In genomic region chr2:235493402-235493774, GRCh38 we compare ENCODE assay signal across 8 cellular contexts. TPM values are rescaled to one million over a fixed set of nuclear protein-coding genes. Genes with fewer than 3 reads are reported as not detected.
DNase-seq lines count a peak whose midpoint lies in the region; ATAC-seq lines count a peak whose summit lies in the region.

No MANE protein-coding gene starts in this region.

- H3K27me3 ChIP-seq in HUES6 (ENCODE audit: control insufficient read depth, insufficient read depth, low read length), result peaks cover 10% of the 10 kb centered on the region; the same call in 1 of the 2 replicates
- H3K27me3 ChIP-seq in aorta (ENCODE audit: control insufficient read depth in 1 of 2, insufficient read depth in 2 of 2, low read length in 1 of 2), result no peaks in the 10 kb centered on the region

- peak overlapping the region; percentile 67 for H3K9ac ChIP-seq in HUES6 (ENCODE audit: low read length)

- H3K27ac ChIP-seq in HUES6 (ENCODE audit: low read depth, low read length) (0 out of 2 replicates have a peak overlapping the region, but pooled peaks have one; percentile 36), aorta (ENCODE audit: low read depth in 1 of 2, low read length in 2 of 2) (no peak overlapping the region)

- H3K4me1 ChIP-seq in HUES6 (ENCODE audit: control insufficient read depth, insufficient read depth, low read length) (peaks cover 30% of the 10 kb centered on the region), aorta (ENCODE audit: control insufficient read depth in 1 of 2, insufficient read depth in 2 of 2, low read length in 2 of 2) (no peaks in the 10 kb centered on the region)

- H3K9me3 ChIP-seq in HUES6 (ENCODE audit: control insufficient read depth, insufficient read depth, low read depth, low read length) (peaks cover 3% of the 10 kb centered on the region; the same call in 1 of the 2 replicates), aorta (ENCODE audit: control insufficient read depth, low read length) (no peaks in the 10 kb centered on the region)

- H3K36me3 ChIP-seq in HUES6 (ENCODE audit: control insufficient read depth, insufficient read depth, low read length) (no peaks in the 10 kb centered on the region), aorta (ENCODE audit: control insufficient read depth in 1 of 2, insufficient read depth in 2 of 2, low read length in 1 of 2) (no peaks in the 10 kb centered on the region)

- intact Hi-C loops in aorta (cut with DNase I), result no loop called here

- WGBS in aorta, 2 donors, result 1 to 2% methylated on average over 32 to 33 of the region's 33 CpGs

- DNase-seq in Ammon's horn (ENCODE audit: low spot score), result peak; percentile 46
- DNase-seq in dedifferentiated amniotic fluid mesenchymal stem cell (ENCODE audit: extremely low spot score), result peak; percentile 27
- DNase-seq in midbrain (lab: John Stamatoyannopoulos, UW), result peak; percentile 74
- DNase-seq in aorta, result no peak
- no peak for DNase-seq in NCI-H2107 (lab: John Stamatoyannopoulos, UW)
- DNase-seq in activated CD4-positive, CD25-positive, alpha-beta regulatory T cell treated with anti-CD3 and anti-CD28 coated beads, Interleukin-2, amount 50 U/mL, for 72 hours, result no peak

- H3K4me3 ChIP-seq in HUES6 (ENCODE audit: low read depth, low read length), result peak overlapping the region; percentile 94
- peak overlapping the region; percentile 85 to 96 for H3K4me3 ChIP-seq in aorta (ENCODE audit: low read length in 2 of 2)

- ATAC-seq in aorta (ENCODE audit: low FRiP score) (peak; percentile 57), HG03354 (IDR thresholded peaks at IDR 0.05; ENCODE audit: poor library complexity, severe bottlenecking, unreplicated experiment) (no peak)

RNA-seq across cellular contexts. Expression of gene AGAP1, which starts 0.5 kb away (rescaled TPM):
- 10 to 100 TPM; 16.8 to 32.7 TPM for total RNA-seq in aorta
- 1 to 10 TPM; 3.0 to 8.6 TPM for polyA plus RNA-seq in aorta

Comparison
In these comparisons a context has a peak if more than half of its experiments do, and no peak if none do; other contexts are left out.
1. DNase-seq: peak in Ammon's horn (single experiment), dedifferentiated amniotic fluid mesenchymal stem cell (single experiment) and midbrain (single experiment); none in aorta (0 of 2), NCI-H2107 (single experiment) and activated CD4-positive, CD25-positive, alpha-beta regulatory T cell treated with anti-CD3 and anti-CD28 coated beads, Interleukin-2, amount 50 U/mL, for 72 hours (single experiment).